8 cellular contexts compared by ENCODE assay signal in the genomic region with DNA sequence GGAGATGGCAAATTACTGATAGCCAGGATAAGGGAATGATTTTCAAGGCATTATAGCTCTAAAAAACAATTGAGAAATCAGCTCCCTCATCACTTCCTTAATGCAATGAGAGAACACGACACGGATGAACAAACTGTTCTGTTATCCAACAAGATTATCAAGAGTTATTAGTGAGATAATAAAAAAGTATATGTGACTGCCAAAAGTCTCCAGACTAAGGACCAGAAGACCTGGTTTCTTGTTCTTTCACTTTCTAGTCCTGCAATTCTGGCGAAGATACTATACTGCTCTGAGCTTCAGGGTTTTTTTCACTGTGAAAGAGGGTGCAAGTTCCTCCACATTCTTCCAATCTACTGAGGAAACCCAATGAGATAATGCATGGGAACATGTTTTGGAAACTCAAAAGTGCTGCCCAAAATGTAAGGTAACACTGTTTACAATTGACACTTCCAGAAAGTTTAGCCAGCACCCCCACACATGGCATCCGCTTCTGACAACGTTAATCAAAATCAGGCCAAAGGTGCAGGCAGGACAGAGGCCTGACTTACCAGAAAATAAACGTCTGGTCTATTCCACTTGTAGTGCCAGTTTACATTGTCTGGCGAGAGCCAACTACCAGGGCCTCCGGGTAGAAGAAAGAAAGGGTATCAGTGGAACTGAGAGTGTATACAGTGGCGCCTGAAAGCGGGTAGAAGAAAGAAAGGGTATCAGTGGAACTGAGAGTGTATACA. TPM values are rescaled to one million over a fixed set of nuclear protein-coding genes. Genes with fewer than 3 reads are reported as not detected.
A peak's percentile ranks its signal among the peaks of the same experiment; 100 is the strongest.
DNase-seq lines count a peak whose midpoint lies in the region; ATAC-seq, FAIRE-seq and TF ChIP-seq lines count a peak whose summit lies in the region.

No MANE protein-coding gene starts in this region.

- ATAC-seq in GM19463 (IDR thresholded peaks at IDR 0.05; ENCODE audit: unreplicated experiment) (no peak), GM19324 (IDR thresholded peaks at IDR 0.05; ENCODE audit: low FRiP score, unreplicated experiment) (no peak)

- H3K4me3 ChIP-seq in SJCRH30 (peak overlapping the region; percentile 79), esophagus muscularis mucosa (peak overlapping the region; percentile 62 to 73 (median 64))

- no peak for TF ChIP-seq CTCF in esophagus muscularis mucosa (IDR thresholded peaks at IDR 0.05)

- no peak for TF ChIP-seq POLR2A in GM12891 (IDR thresholded peaks at IDR 0.05; ENCODE audit: low read depth, low read length)
- TF ChIP-seq POLR2A in esophagus muscularis mucosa (IDR thresholded peaks at IDR 0.05; ENCODE audit: low read depth), result no peak

- no peaks in the 10 kb centered on the region for H3K9me3 ChIP-seq in SJCRH30 (replicated peaks)
- H3K9me3 ChIP-seq in esophagus muscularis mucosa, result no peaks in the 10 kb centered on the region

- peak; percentile 41 for FAIRE-seq in GM12891 (lab: Jason Lieb, UNC)

- no peak for TF ChIP-seq EP300 in esophagus muscularis mucosa (IDR thresholded peaks at IDR 0.05)

- peak overlapping the region; percentile 87; the same call in 1 of the 2 replicates for H3K27ac ChIP-seq in SJCRH30
- H3K27ac ChIP-seq in esophagus muscularis mucosa (replicated peaks in 1 of 4), result peak overlapping the region in 2 of 4 donors; percentile 82 to 83

- DNase-seq in GM12891 (ENCODE audit: insufficient read length, low spot score) (no peak), SJCRH30 (no peak), esophagus muscularis mucosa (ENCODE audit: extremely low spot score) (no peak), renal cortical epithelial cell (ENCODE audit: low read depth) (peak; percentile 17), posterior cingulate gyrus (no peak), SHP77 (lab: John Stamatoyannopoulos, UW) (no peak)

- WGBS in esophagus muscularis mucosa, result 31% methylated on average over 8 of the region's 10 CpGs

- H3K36me3 ChIP-seq in SJCRH30 (no peaks in the 10 kb centered on the region), esophagus muscularis mucosa (peaks cover 0 to 21% (median 4%) of the 10 kb centered on the region in 4 donors)

- no peaks in the 10 kb centered on the region for H3K27me3 ChIP-seq in SJCRH30
- no peaks in the 10 kb centered on the region for H3K27me3 ChIP-seq in esophagus muscularis mucosa

- H3K4me1 ChIP-seq in SJCRH30 (peaks cover 3% of the 10 kb centered on the region; the same call in 1 of the 2 replicates), esophagus muscularis mucosa (peaks cover 10 to 25% (median 21%) of the 10 kb centered on the region in 4 donors)

- intact Hi-C loops in esophagus muscularis mucosa (cut with DNase I), result loop anchor here (5.0 to 10.0 kb wide), 2 partner anchors 33 to 296 kb away; partner anchors contain the start of gene KANK1
- intact Hi-C loops in posterior cingulate gyrus (cut with DNase I), result loop anchor here (5.0 kb wide), 1 partner anchor 38 kb away; no protein-coding TSS in a partner anchor

TF ChIP-seq in GM12891, 5 proteins besides CTCF, POLR2A, EP300 and RAD21:
- TF ChIP-seq POU2F2 (IDR thresholded peaks at IDR 0.05; ENCODE audit: low read depth, low read length), result no peak

RNA-seq across cellular contexts. Expression of gene KANK1, which starts 35.6 kb away (rescaled TPM):
- polyA plus RNA-seq in GM12891 (2012; ENCODE audit: low read depth, missing spikeins), result 0.22 TPM
- 12.0 and 13.1 TPM in 2 replicates for total RNA-seq in SJCRH30 (2014; rRNA removed; shearing (Covaris generic))
- total RNA-seq in esophagus muscularis mucosa, result 100 to 1,000 TPM; 133 to 470 (median 153) TPM
- total RNA-seq in renal cortical epithelial cell, result 26.4 and 78.8 TPM in 2 replicates
